Comparison of ENCODE assay signal across 1 cellular context in the genomic region with DNA sequence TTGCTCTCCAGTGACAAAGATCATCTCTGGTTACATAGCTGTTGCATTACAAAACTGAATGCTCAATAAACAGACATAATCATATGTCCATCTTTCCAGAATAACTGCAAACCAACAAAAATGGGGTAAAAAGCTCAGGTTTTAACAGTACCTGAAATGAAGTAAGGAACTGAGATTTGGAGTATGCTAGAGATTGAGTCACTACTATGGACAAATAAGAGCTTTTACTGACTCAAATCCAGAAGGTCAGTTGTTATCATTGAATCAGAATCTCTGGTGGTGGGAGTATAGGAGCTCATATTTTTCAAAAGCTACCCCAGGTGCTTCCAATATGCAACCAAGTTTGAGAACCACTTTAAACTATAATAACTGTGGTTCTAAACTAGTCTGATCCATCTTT.
TF ChIP-seq lines count a peak whose summit lies in the region.

No MANE protein-coding gene starts in this region.

TF ChIP-seq in GM12878, 131 proteins besides CTCF, POLR2A, EP300 and RAD21:
- TF ChIP-seq NR2C1 (IDR thresholded peaks at IDR 0.05) (no peak), IRF4 (IDR thresholded peaks at IDR 0.05; ENCODE audit: low read depth, low read length) (0 out of 2 replicates have a peak, but pooled peaks have one; percentile 20), SPI1 (IDR thresholded peaks at IDR 0.05; ENCODE audit: borderline replicate concordance, insufficient read depth, low read depth, low read length) (peak; percentile 49; the same call in 1 of the 2 replicates), JUNB (IDR thresholded peaks at IDR 0.05) (peak; percentile 83), KLF5 (IDR thresholded peaks at IDR 0.05; ENCODE audit: partially characterized antibody) (no peak), JUND (IDR thresholded peaks at IDR 0.05; ENCODE audit: low read depth, low read length) (no peak), MEF2A (IDR thresholded peaks at IDR 0.05; ENCODE audit: insufficient read depth, low read depth, low read length) (0 out of 2 replicates have a peak, but pooled peaks have one; percentile 52)
- TF ChIP-seq, protein P1, sequence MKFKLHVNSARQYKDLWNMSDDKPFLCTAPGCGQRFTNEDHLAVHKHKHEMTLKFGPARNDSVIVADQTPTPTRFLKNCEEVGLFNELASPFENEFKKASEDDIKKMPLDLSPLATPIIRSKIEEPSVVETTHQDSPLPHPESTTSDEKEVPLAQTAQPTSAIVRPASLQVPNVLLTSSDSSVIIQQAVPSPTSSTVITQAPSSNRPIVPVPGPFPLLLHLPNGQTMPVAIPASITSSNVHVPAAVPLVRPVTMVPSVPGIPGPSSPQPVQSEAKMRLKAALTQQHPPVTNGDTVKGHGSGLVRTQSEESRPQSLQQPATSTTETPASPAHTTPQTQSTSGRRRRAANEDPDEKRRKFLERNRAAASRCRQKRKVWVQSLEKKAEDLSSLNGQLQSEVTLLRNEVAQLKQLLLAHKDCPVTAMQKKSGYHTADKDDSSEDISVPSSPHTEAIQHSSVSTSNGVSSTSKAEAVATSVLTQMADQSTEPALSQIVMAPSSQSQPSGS (IDR thresholded peaks at IDR 0.05; ENCODE audit: low read length): 0 out of 2 replicates have a peak, but pooled peaks have one; percentile 29
